ENCODE assay signal across 10 cellular contexts in genomic region chr22:32389685-32390084, GRCh38. TPM values are rescaled to one million over a fixed set of nuclear protein-coding genes. Genes with fewer than 3 reads are reported as not detected.
DNase-seq lines count a peak whose midpoint lies in the region; ATAC-seq and TF ChIP-seq lines count a peak whose summit lies in the region.
"Had no signal": no experiment of that assay in that cellular context is flagged by ENCODE, and none has a peak within 500 bp of the region (broad histone marks: within the 10 kb centered on the region; RNA-seq: fewer than 3 reads in every experiment).

No MANE protein-coding gene starts in this region.

- TF ChIP-seq POLR2A in stomach (IDR thresholded peaks at IDR 0.05), result no peak

- peaks cover 21% of the 10 kb centered on the region for H3K36me3 ChIP-seq in SU-DHL-6 (ENCODE audit: low read length)
- H3K36me3 ChIP-seq in hepatocyte (replicated peaks; ENCODE audit: insufficient read depth, low read depth), result peaks cover 10% of the 10 kb centered on the region
- H3K36me3 ChIP-seq in stomach, result peaks cover 65 to 98% (median 95%) of the 10 kb centered on the region in 4 donors

- TF ChIP-seq CTCF in AG09309 (IDR thresholded peaks at IDR 0.05; ENCODE audit: control insufficient read depth, insufficient read depth, low read depth, low read length, missing control alignments), result peak; percentile 51
- TF ChIP-seq CTCF in GM10248 (IDR thresholded peaks at IDR 0.05; ENCODE audit: control extremely low read depth, extremely low read depth, low read depth, missing control alignments), result peak; percentile 43
- TF ChIP-seq CTCF in SU-DHL-6 (IDR thresholded peaks at IDR 0.05; ENCODE audit: insufficient read depth, low read length, poor library complexity, severe bottlenecking), result peak; percentile 56
- TF ChIP-seq CTCF in hepatocyte (IDR thresholded peaks at IDR 0.05; ENCODE audit: poor library complexity), result peak; percentile 52
- no peak for TF ChIP-seq CTCF in stomach (IDR thresholded peaks at IDR 0.05)

- intact Hi-C loops in stomach (cut with DNase I; ENCODE audit: low total_unique reads), result no loop called here

- no peaks in the 10 kb centered on the region for H3K9me3 Mint-ChIP-seq in effector memory CD8-positive, alpha-beta T cell

- H4K20me1 ChIP-seq in SU-DHL-6 (ENCODE audit: low read depth, low read length) (no peaks in the 10 kb centered on the region), hepatocyte (ENCODE audit: insufficient read depth, poor library complexity, severe bottlenecking) (no peaks in the 10 kb centered on the region)

- no peaks in the 10 kb centered on the region for H3K9me2 ChIP-seq in SU-DHL-6 (replicated peaks; ENCODE audit: insufficient read depth, low read length)
- no peaks in the 10 kb centered on the region for H3K9me2 ChIP-seq in hepatocyte (replicated peaks; ENCODE audit: insufficient read depth)

- H3K79me2 ChIP-seq in SU-DHL-6 (ENCODE audit: insufficient read depth, low read length) (no peaks in the 10 kb centered on the region), hepatocyte (no peaks in the 10 kb centered on the region)

- H3K27me3 ChIP-seq in SU-DHL-6 (ENCODE audit: low read length), result no peaks in the 10 kb centered on the region
- no peaks in the 10 kb centered on the region for H3K27me3 ChIP-seq in hepatocyte
- H3K27me3 ChIP-seq in stomach, result no peaks in the 10 kb centered on the region
- H3K27me3 ChIP-seq: pancreas had no signal

- H3K4me1 ChIP-seq in hepatocyte (ENCODE audit: insufficient read depth) (no peaks in the 10 kb centered on the region), stomach (no peaks in the 10 kb centered on the region)
- H3K4me1 ChIP-seq: pancreas had no signal

- no peak for ATAC-seq in effector memory CD8-positive, alpha-beta T cell (replicated peaks)

- TF ChIP-seq EP300 in stomach (IDR thresholded peaks at IDR 0.05), result no peak

- CTCF ChIA-PET in GM10248 (lab: Yijun Ruan, JAX), result interaction anchor here (1.0 to 1.9 kb wide), 5 partner anchors 19 to 308 kb away, joined by 3 to 7 read pairs (median 3); partner anchors contain the start of gene RTCB

- H3K36me3 Mint-ChIP-seq in effector memory CD8-positive, alpha-beta T cell (ENCODE audit: insufficient read depth), result peaks cover 67% of the 10 kb centered on the region

- H3K9ac ChIP-seq in SU-DHL-6 (ENCODE audit: low read length), result no peak overlapping the region

- peaks cover 0 to 6% of the 10 kb centered on the region in 2 donors for H3K4me1 Mint-ChIP-seq in effector memory CD8-positive, alpha-beta T cell (ENCODE audit: low read depth in 2 of 2)

- H3K4me2 ChIP-seq in SU-DHL-6 (ENCODE audit: low read depth, low read length, poor library complexity, severe bottlenecking) (no peak overlapping the region), hepatocyte (no peak overlapping the region)

- H3F3A ChIP-seq in SU-DHL-6 (ENCODE audit: insufficient read depth), result no peaks in the 10 kb centered on the region

- no peak overlapping the region for H3K4me3 Mint-ChIP-seq in effector memory CD8-positive, alpha-beta T cell

- 77% methylated on average over 4 of the region's 4 CpGs for WGBS in hepatocyte (ENCODE audit: low lambda C conversion rate, missing lambda C conversion rate)
- 75 to 84% (median 82%) methylated on average over 4 of the region's 4 CpGs for WGBS in stomach, 5 donors

- H3K27ac ChIP-seq in SU-DHL-6 (ENCODE audit: low read depth, low read length) (no peak overlapping the region), hepatocyte (no peak overlapping the region), stomach (no peak overlapping the region)
- H3K27ac ChIP-seq: pancreas had no signal

- no peak overlapping the region for H2AFZ ChIP-seq in SU-DHL-6 (ENCODE audit: low read depth, low read length, severe bottlenecking)
- H2AFZ ChIP-seq in hepatocyte, result no peak overlapping the region

- H3K4me3 ChIP-seq in AG09309 (ENCODE audit: control insufficient read depth, low read depth, low read length) (no peak overlapping the region), SU-DHL-6 (ENCODE audit: insufficient read depth, low read length, poor library complexity, severe bottlenecking) (no peak overlapping the region), hepatocyte (no peak overlapping the region), stomach (no peak overlapping the region)
- H3K4me3 ChIP-seq: pancreas had no signal

- POLR2A ChIA-PET in GM10248 (lab: Yijun Ruan, JAX), result no interaction called here

- no peaks in the 10 kb centered on the region for H3K9me3 ChIP-seq in SU-DHL-6 (ENCODE audit: insufficient read depth, low read length)
- H3K9me3 ChIP-seq in hepatocyte (ENCODE audit: low read depth), result no peaks in the 10 kb centered on the region
- H3K9me3 ChIP-seq in stomach, result no peaks in the 10 kb centered on the region
- H3K9me3 ChIP-seq: pancreas had no signal

- no peaks in the 10 kb centered on the region for H3K27me3 Mint-ChIP-seq in effector memory CD8-positive, alpha-beta T cell

- peak overlapping the region in 1 of 2 donors; percentile 42 for H3K27ac Mint-ChIP-seq in effector memory CD8-positive, alpha-beta T cell

- DNase-seq in AG09309 (ENCODE audit: low read depth) (no peak), GM10248 (ENCODE audit: extremely low spot score) (no peak), hepatocyte (ENCODE audit: low spot score) (peak; percentile 42), H4 (ENCODE audit: low spot score) (no peak), stomach (no peak)
- no peak for DNase-seq in effector memory CD8-positive, alpha-beta T cell
- no peak for DNase-seq in stimulated activated naive CD4-positive, alpha-beta T cell treated with Interleukin-2 at 50 U/mL for 16 hours (lab: John Stamatoyannopoulos, UW)
- DNase-seq: pancreas had no signal

RNA-seq across cellular contexts. Expression of gene RTCB, which starts 22.4 kb away (rescaled TPM):
- total RNA-seq in hepatocyte, result 95.6 and 104 TPM in 2 replicates
- 80.3 and 83.6 TPM in 2 replicates for polyA plus RNA-seq in hepatocyte
- total RNA-seq in H4 (2014; rRNA removed; shearing (Covaris generic)), result 93.7 and 110 TPM in 2 replicates
- 100 to 1,000 TPM in 3 of 5 donors, 10 to 100 TPM in 2; 51.6 to 131 (median 106) TPM for total RNA-seq in stomach
- polyA plus RNA-seq in stomach, result 10 to 100 TPM; 27.2 to 71.6 (median 51.4) TPM

RNA-seq across cellular contexts. Expression of gene RFPL3, which starts 32.0 kb away (rescaled TPM):
- not detected in 2 replicates for total RNA-seq in hepatocyte
- not detected in 2 replicates for polyA plus RNA-seq in hepatocyte
- total RNA-seq in H4 (2014; rRNA removed; shearing (Covaris generic)), result not detected in 2 replicates
- not detected for total RNA-seq in stomach
- polyA plus RNA-seq in stomach, result not detected
- total RNA-seq: NCI-H460, pancreas had no signal

Comparison
In these comparisons a context has a peak if more than half of its experiments do, and no peak if none do; other contexts are left out.
1. CTCF ChIP-seq: peak in AG09309 (single experiment), GM10248 (single experiment), SU-DHL-6 (single experiment) and hepatocyte (single experiment); none in stomach (0 of 7).